In genomic region chr5:90807483-90807882, GRCh38 we compare ENCODE assay signal across 35 cellular contexts.
"Had no signal": no experiment of that assay in that cellular context is flagged by ENCODE, and none has a peak within 500 bp of the region (broad histone marks: within the 10 kb centered on the region; RNA-seq: fewer than 3 reads in every experiment).

No MANE protein-coding gene starts in this region.

- H3K9me3 Mint-ChIP-seq: activated CD4-positive, alpha-beta memory T cell treated with anti-CD3 and anti-CD28 coated beads for 36 hours; activated CD4-positive, alpha-beta T cell treated with anti-CD3 and anti-CD28 coated beads, Interleukin-2, amount 10 ng/mL, durations not matched to agents 24 days and 14 days; activated naive CD4-positive, alpha-beta T cell treated with anti-CD3 and anti-CD28 coated beads for 36 hours; activated naive CD4-positive, alpha-beta T cell treated with anti-CD3 and anti-CD28 coated beads, Interleukin-2, amount 50 U/mL, for 24 hours; activated naive CD8-positive, alpha-beta T cell treated with anti-CD3 and anti-CD28 coated beads for 36 hours; activated naive CD8-positive, alpha-beta T cell treated with anti-CD3 and anti-CD28 coated beads, Interleukin-2, amount 50 U/mL, for 24 hours; activated T-helper 1 cell treated with anti-CD3 and anti-CD28 coated beads, Interleukin-12 subunit alpha, Interleukin-12 subunit beta, Interleukin-2, Interleukin-4 antibody, amounts not matched to agents 30 ng/mL and 10 ng/mL and 1 ng/mL, durations not matched to agents 14 hours and 24 hours and 36 hours; activated T-helper 2 cell treated with anti-CD3 and anti-CD28 coated beads, Interferon-gamma antibody, Interleukin-2, Interleukin-4, amounts not matched to agents 10 μg/mL and 5 μg/mL and 100 μg/mL, durations not matched to agents 14 hours and 24 hours and 36 hours; endodermal cell; T-helper 2 cell treated with Interferon-gamma antibody and Interleukin-4, amounts not matched to agents 5 μg/mL and 100 μg/mL, for 36 hours had no signal

- H3K27me3 Mint-ChIP-seq: activated CD4-positive, alpha-beta T cell treated with anti-CD3 and anti-CD28 coated beads, Interleukin-2, amount 10 ng/mL, durations not matched to agents 24 days and 14 days; activated naive CD8-positive, alpha-beta T cell treated with anti-CD3 and anti-CD28 coated beads for 36 hours had no signal

- H3K36me3 Mint-ChIP-seq: activated CD4-positive, alpha-beta memory T cell treated with anti-CD3 and anti-CD28 coated beads for 36 hours; activated CD8-positive, alpha-beta memory T cell treated with anti-CD3 and anti-CD28 coated beads, Interleukin-2, amount 10 ng/mL, durations not matched to agents 7 days and 5 days; activated naive CD4-positive, alpha-beta T cell treated with anti-CD3 and anti-CD28 coated beads, Interleukin-2, amount 50 U/mL, for 24 hours; activated naive CD8-positive, alpha-beta T cell treated with anti-CD3 and anti-CD28 coated beads for 36 hours had no signal

- H3K4me3 ChIP-seq: adrenal gland, body of pancreas, colonic mucosa, dorsolateral prefrontal cortex, esophagus muscularis mucosa, gastroesophageal sphincter had no signal

- H3K9me3 ChIP-seq: adrenal gland, body of pancreas, colonic mucosa, esophagus muscularis mucosa, gastroesophageal sphincter had no signal

- H3K4me1 ChIP-seq: adrenal gland, body of pancreas, colonic mucosa, esophagus muscularis mucosa, gastroesophageal sphincter had no signal

- H3K27ac ChIP-seq: adrenal gland, body of pancreas, colonic mucosa, dorsolateral prefrontal cortex, esophagus muscularis mucosa, gastroesophageal sphincter had no signal

- H3K27me3 ChIP-seq: adrenal gland, body of pancreas, colonic mucosa, dorsolateral prefrontal cortex, esophagus muscularis mucosa had no signal

- H3K4me1 Mint-ChIP-seq: activated CD4-positive, alpha-beta T cell treated with anti-CD3 and anti-CD28 coated beads for 36 hours; activated CD4-positive, alpha-beta T cell treated with anti-CD3 and anti-CD28 coated beads, Interleukin-2, amount 10 ng/mL, durations not matched to agents 24 days and 14 days; activated CD8-positive, alpha-beta memory T cell treated with anti-CD3 and anti-CD28 coated beads, Interleukin-2, amount 10 ng/mL, durations not matched to agents 7 days and 5 days; activated naive CD4-positive, alpha-beta T cell treated with anti-CD3 and anti-CD28 coated beads, Interleukin-2, amount 50 U/mL, for 24 hours; activated naive CD8-positive, alpha-beta T cell treated with anti-CD3 and anti-CD28 coated beads for 36 hours; activated naive CD8-positive, alpha-beta T cell treated with anti-CD3 and anti-CD28 coated beads, Interleukin-2, amount 50 U/mL, for 24 hours; endodermal cell had no signal

- H3K4me3 Mint-ChIP-seq: activated CD4-positive, alpha-beta memory T cell treated with anti-CD3 and anti-CD28 coated beads for 36 hours; activated CD4-positive, alpha-beta T cell treated with anti-CD3 and anti-CD28 coated beads for 36 hours; activated CD4-positive, alpha-beta T cell treated with anti-CD3 and anti-CD28 coated beads, Interleukin-2, amount 10 ng/mL, durations not matched to agents 24 days and 14 days; activated CD8-positive, alpha-beta memory T cell treated with anti-CD3 and anti-CD28 coated beads, Interleukin-2, amount 10 ng/mL, durations not matched to agents 7 days and 5 days; activated CD8-positive, alpha-beta T cell treated with anti-CD3 and anti-CD28 coated beads, Interleukin-2, amount 10 ng/mL, durations not matched to agents 7 days and 5 days; activated naive CD4-positive, alpha-beta T cell treated with anti-CD3 and anti-CD28 coated beads for 36 hours; activated naive CD4-positive, alpha-beta T cell treated with anti-CD3 and anti-CD28 coated beads, Interleukin-2, amount 50 U/mL, for 24 hours; activated naive CD8-positive, alpha-beta T cell treated with anti-CD3 and anti-CD28 coated beads for 36 hours; activated naive CD8-positive, alpha-beta T cell treated with anti-CD3 and anti-CD28 coated beads, Interleukin-2, amount 50 U/mL, for 24 hours; activated T-helper 1 cell treated with anti-CD3 and anti-CD28 coated beads, Interleukin-12 subunit alpha, Interleukin-12 subunit beta, Interleukin-2, Interleukin-4 antibody, amounts not matched to agents 30 ng/mL and 10 ng/mL and 1 ng/mL, durations not matched to agents 14 hours and 24 hours and 36 hours; endodermal cell; T-helper 17 cell; T-helper 2 cell treated with Interferon-gamma antibody and Interleukin-4, amounts not matched to agents 5 μg/mL and 100 μg/mL, for 36 hours had no signal

- ATAC-seq: activated CD4-positive, alpha-beta T cell treated with anti-CD3 and anti-CD28 coated beads for 36 hours; activated CD8-positive, alpha-beta memory T cell treated with anti-CD3 and anti-CD28 coated beads, Interleukin-2, amount 10 ng/mL, durations not matched to agents 7 days and 5 days; activated CD8-positive, alpha-beta T cell treated with anti-CD3 and anti-CD28 coated beads, Interleukin-2, amount 10 ng/mL, durations not matched to agents 7 days and 5 days; activated naive CD8-positive, alpha-beta T cell treated with anti-CD3 and anti-CD28 coated beads, Interleukin-2, amount 50 U/mL, for 24 hours; body of pancreas; gastroesophageal sphincter; SK-N-SH treated with all-trans-retinoic acid at 6 μM for 48 hours; T-helper 17 cell had no signal

- H3K36me3 ChIP-seq: adrenal gland, colonic mucosa, esophagus muscularis mucosa, gastroesophageal sphincter had no signal

- H3K27ac Mint-ChIP-seq: activated CD4-positive, alpha-beta memory T cell treated with anti-CD3 and anti-CD28 coated beads for 36 hours; activated CD4-positive, alpha-beta T cell treated with anti-CD3 and anti-CD28 coated beads for 36 hours; activated CD4-positive, alpha-beta T cell treated with anti-CD3 and anti-CD28 coated beads, Interleukin-2, amount 10 ng/mL, durations not matched to agents 24 days and 14 days; activated CD8-positive, alpha-beta memory T cell treated with anti-CD3 and anti-CD28 coated beads, Interleukin-2, amount 10 ng/mL, durations not matched to agents 7 days and 5 days; activated CD8-positive, alpha-beta T cell treated with anti-CD3 and anti-CD28 coated beads, Interleukin-2, amount 10 ng/mL, durations not matched to agents 7 days and 5 days; activated naive CD4-positive, alpha-beta T cell treated with anti-CD3 and anti-CD28 coated beads for 36 hours; activated naive CD4-positive, alpha-beta T cell treated with anti-CD3 and anti-CD28 coated beads, Interleukin-2, amount 50 U/mL, for 24 hours; activated naive CD8-positive, alpha-beta T cell treated with anti-CD3 and anti-CD28 coated beads for 36 hours; activated naive CD8-positive, alpha-beta T cell treated with anti-CD3 and anti-CD28 coated beads, Interleukin-2, amount 50 U/mL, for 24 hours; activated T-helper 1 cell treated with anti-CD3 and anti-CD28 coated beads, Interleukin-12 subunit alpha, Interleukin-12 subunit beta, Interleukin-2, Interleukin-4 antibody, amounts not matched to agents 30 ng/mL and 10 ng/mL and 1 ng/mL, durations not matched to agents 14 hours and 24 hours and 36 hours; activated T-helper 2 cell treated with anti-CD3 and anti-CD28 coated beads, Interferon-gamma antibody, Interleukin-2, Interleukin-4, amounts not matched to agents 10 μg/mL and 5 μg/mL and 100 μg/mL, durations not matched to agents 14 hours and 24 hours and 36 hours; endodermal cell; T-helper 17 cell; T-helper 2 cell treated with Interferon-gamma antibody and Interleukin-4, amounts not matched to agents 5 μg/mL and 100 μg/mL, for 36 hours had no signal

- DNase-seq: activated CD4-positive, alpha-beta memory T cell treated with anti-CD3 and anti-CD28 coated beads for 36 hours; activated CD4-positive, alpha-beta T cell treated with anti-CD3 and anti-CD28 coated beads for 36 hours; activated CD4-positive, alpha-beta T cell treated with anti-CD3 and anti-CD28 coated beads, Interleukin-2, amount 10 ng/mL, durations not matched to agents 24 days and 14 days; activated CD4-positive, CD25-positive, alpha-beta regulatory T cell; activated CD4-positive, CD25-positive, alpha-beta regulatory T cell treated with anti-CD3 and anti-CD28 coated beads, Interleukin-2, amount 50 U/mL, for 72 hours; activated CD8-positive, alpha-beta memory T cell treated with anti-CD3 and anti-CD28 coated beads, Interleukin-2, amount 10 ng/mL, durations not matched to agents 7 days and 5 days; activated CD8-positive, alpha-beta memory T cell treated with anti-CD3 and anti-CD28 coated beads, Interleukin-2, amount 50 U/mL, for 4 hours; activated CD8-positive, alpha-beta T cell treated with anti-CD3 and anti-CD28 coated beads, Interleukin-2, amount 10 ng/mL, durations not matched to agents 7 days and 5 days; activated effector memory CD4-positive, alpha-beta T cell treated with anti-CD3 and anti-CD28 coated beads, Interleukin-2, amount 50 U/mL, for 16 hours; activated naive CD4-positive, alpha-beta T cell treated with anti-CD3 and anti-CD28 coated beads for 36 hours; activated naive CD8-positive, alpha-beta T cell treated with anti-CD3 and anti-CD28 coated beads for 36 hours; activated naive CD8-positive, alpha-beta T cell treated with anti-CD3 and anti-CD28 coated beads, Interleukin-2, amount 50 U/mL, for 24 hours; activated T-cell treated with anti-CD3 and anti-CD28 coated beads, Interleukin-2, amount 50 U/mL, for 1 hour; activated T-cell treated with anti-CD3 and anti-CD28 coated beads, Interleukin-2, amount 50 U/mL, for 48 hours; adrenal gland; amygdala; aorta; caudate nucleus; colonic mucosa; dorsolateral prefrontal cortex; effector memory CD4-positive, alpha-beta T cell; endodermal cell; erythroblast; foreskin melanocyte; T-helper 1 cell; T-helper 17 cell; T1000 had no signal
